12 cellular contexts compared by ENCODE assay signal in genomic region chr1:227759345-227760300, GRCh38. TPM values are rescaled to one million over a fixed set of nuclear protein-coding genes. Genes with fewer than 3 reads are reported as not detected.
DNase-seq lines count a peak whose midpoint lies in the region; ATAC-seq and TF ChIP-seq lines count a peak whose summit lies in the region.
"Had no signal": no experiment of that assay in that cellular context is flagged by ENCODE, and none has a peak within 500 bp of the region (broad histone marks: within the 10 kb centered on the region; RNA-seq: fewer than 3 reads in every experiment).

No MANE protein-coding gene starts in this region.

- H3K9me3 Mint-ChIP-seq in HFFc6 (no peaks in the 10 kb centered on the region), glutamatergic neuron (ENCODE audit: unreplicated experiment) (peaks cover 7% of the 10 kb centered on the region)
- no peaks in the 10 kb centered on the region for H3K9me3 Mint-ChIP-seq in activated T-helper 2 cell treated with anti-CD3 and anti-CD28 coated beads, Interferon-gamma antibody, Interleukin-2, Interleukin-4, amounts not matched to agents 10 μg/mL and 5 μg/mL and 100 μg/mL, durations not matched to agents 14 hours and 24 hours and 36 hours
- H3K9me3 Mint-ChIP-seq: immature natural killer cell; stimulated activated memory B cell treated with anti-CD40 and anti-IgM and Interleukin-4, amounts not matched to agents 10 μg/mL and 1 μg/mL and 100 μg/mL, for 72 hours had no signal

- no peaks in the 10 kb centered on the region for H3K36me3 ChIP-seq in smooth muscle cell (ENCODE audit: low read depth)

- peak overlapping the region; percentile 32 for H3K4me2 ChIP-seq in smooth muscle cell

- WGBS in smooth muscle cell (ENCODE audit: low lambda C conversion rate): 48% methylated on average over 15 of the region's 15 CpGs

- peaks cover 63% of the 10 kb centered on the region for H3K4me1 Mint-ChIP-seq in HFFc6 (ENCODE audit: low read depth)
- H3K4me1 Mint-ChIP-seq in glutamatergic neuron (ENCODE audit: low read depth, unreplicated experiment): peaks cover 25% of the 10 kb centered on the region
- H3K4me1 Mint-ChIP-seq in activated T-helper 2 cell treated with anti-CD3 and anti-CD28 coated beads, Interferon-gamma antibody, Interleukin-2, Interleukin-4, amounts not matched to agents 10 μg/mL and 5 μg/mL and 100 μg/mL, durations not matched to agents 14 hours and 24 hours and 36 hours (ENCODE audit: low read depth): peaks cover 57% of the 10 kb centered on the region

- H3K79me2 ChIP-seq in smooth muscle cell (ENCODE audit: low read depth): peaks cover 18% of the 10 kb centered on the region

- H4K20me1 ChIP-seq in smooth muscle cell (ENCODE audit: low read depth): peaks cover 97% of the 10 kb centered on the region

- peak overlapping the region; percentile 84 for H3K27ac Mint-ChIP-seq in HFFc6
- H3K27ac Mint-ChIP-seq in glutamatergic neuron (ENCODE audit: unreplicated experiment): peak overlapping the region; percentile 77
- no peak overlapping the region for H3K27ac Mint-ChIP-seq in activated T-helper 2 cell treated with anti-CD3 and anti-CD28 coated beads, Interferon-gamma antibody, Interleukin-2, Interleukin-4, amounts not matched to agents 10 μg/mL and 5 μg/mL and 100 μg/mL, durations not matched to agents 14 hours and 24 hours and 36 hours

- H3K4me1 ChIP-seq in smooth muscle cell (ENCODE audit: low read depth): peaks cover 4% of the 10 kb centered on the region

- H3K27me3 ChIP-seq in smooth muscle cell (ENCODE audit: low read depth): no peaks in the 10 kb centered on the region

- H3K27me3 Mint-ChIP-seq in HFFc6 (ENCODE audit: insufficient read depth) (no peaks in the 10 kb centered on the region), glutamatergic neuron (ENCODE audit: unreplicated experiment) (peaks cover 3% of the 10 kb centered on the region)
- no peaks in the 10 kb centered on the region for H3K27me3 Mint-ChIP-seq in activated T-helper 2 cell treated with anti-CD3 and anti-CD28 coated beads, Interferon-gamma antibody, Interleukin-2, Interleukin-4, amounts not matched to agents 10 μg/mL and 5 μg/mL and 100 μg/mL, durations not matched to agents 14 hours and 24 hours and 36 hours (ENCODE audit: low read depth)
- H3K27me3 Mint-ChIP-seq: stimulated activated memory B cell treated with anti-CD40 and anti-IgM and Interleukin-4, amounts not matched to agents 10 μg/mL and 1 μg/mL and 100 μg/mL, for 72 hours had no signal

- intact Hi-C loops in activated T-helper 2 cell treated with anti-CD3 and anti-CD28 coated beads, Interferon-gamma antibody, Interleukin-2, Interleukin-4, amounts not matched to agents 10 μg/mL and 5 μg/mL and 100 μg/mL, durations not matched to agents 14 hours and 24 hours and 36 hours (cut with micrococcal nuclease): loop anchor here (10.0 kb wide), 1 partner anchor 325 kb away; the partner anchor contains the start of gene ARF1

- no peaks in the 10 kb centered on the region for H3K9me3 ChIP-seq in smooth muscle cell (replicated peaks; ENCODE audit: low read depth)

- H3K36me3 Mint-ChIP-seq in HFFc6 (ENCODE audit: low read depth): peaks cover 20% of the 10 kb centered on the region
- H3K36me3 Mint-ChIP-seq in glutamatergic neuron (ENCODE audit: unreplicated experiment): no peaks in the 10 kb centered on the region
- H3K36me3 Mint-ChIP-seq in activated T-helper 2 cell treated with anti-CD3 and anti-CD28 coated beads, Interferon-gamma antibody, Interleukin-2, Interleukin-4, amounts not matched to agents 10 μg/mL and 5 μg/mL and 100 μg/mL, durations not matched to agents 14 hours and 24 hours and 36 hours (ENCODE audit: low read depth): peaks cover 52% of the 10 kb centered on the region

- peak overlapping the region; percentile 32 for H3K4me3 Mint-ChIP-seq in HFFc6
- H3K4me3 Mint-ChIP-seq in glutamatergic neuron (ENCODE audit: unreplicated experiment): no peak overlapping the region
- no peak overlapping the region for H3K4me3 Mint-ChIP-seq in activated T-helper 2 cell treated with anti-CD3 and anti-CD28 coated beads, Interferon-gamma antibody, Interleukin-2, Interleukin-4, amounts not matched to agents 10 μg/mL and 5 μg/mL and 100 μg/mL, durations not matched to agents 14 hours and 24 hours and 36 hours (ENCODE audit: low read depth)
- H3K4me3 Mint-ChIP-seq: immature natural killer cell; stimulated activated memory B cell treated with anti-CD40 and anti-IgM and Interleukin-4, amounts not matched to agents 10 μg/mL and 1 μg/mL and 100 μg/mL, for 72 hours had no signal

- H2AFZ ChIP-seq in smooth muscle cell (ENCODE audit: low read depth): no peak overlapping the region

- H3K9ac ChIP-seq in smooth muscle cell (ENCODE audit: low read depth): peak overlapping the region; percentile 67

- peak; percentile 97 for DNase-seq in HFFc6
- peak; percentile 13 for DNase-seq in SW480 (ENCODE audit: low spot score)
- DNase-seq in glutamatergic neuron: no peak
- peak; percentile 5 for DNase-seq in smooth muscle cell (lab: John Stamatoyannopoulos, UW; ENCODE audit: unreplicated experiment)
- DNase-seq in nucleus accumbens (lab: John Stamatoyannopoulos, UW): no peak
- DNase-seq in NCI-H748 (lab: John Stamatoyannopoulos, UW; ENCODE audit: unreplicated experiment): no peak
- no peak for DNase-seq in activated T-helper 2 cell treated with anti-CD3 and anti-CD28 coated beads, Interferon-gamma antibody, Interleukin-2, Interleukin-4, amounts not matched to agents 10 μg/mL and 5 μg/mL and 100 μg/mL, durations not matched to agents 14 hours and 24 hours and 36 hours (ENCODE audit: low spot score)
- DNase-seq: activated CD8-positive, alpha-beta memory T cell treated with anti-CD3 and anti-CD28 coated beads, Interleukin-2, amount 50 U/mL, for 48 hours; immature natural killer cell; NCI-H1092 had no signal

- H3K27ac ChIP-seq in smooth muscle cell (ENCODE audit: low read depth): peak overlapping the region; percentile 86

- no peak for ATAC-seq in HG02763 (IDR thresholded peaks at IDR 0.05; ENCODE audit: unreplicated experiment)
- ATAC-seq: stimulated activated memory B cell treated with anti-CD40 and anti-IgM and Interleukin-4, amounts not matched to agents 10 μg/mL and 1 μg/mL and 100 μg/mL, for 72 hours had no signal

- TF ChIP-seq CTCF in HFFc6 (IDR thresholded peaks at IDR 0.05): no peak
- TF ChIP-seq CTCF in glutamatergic neuron (IDR thresholded peaks at IDR 0.05; ENCODE audit: partially characterized antibody, unreplicated experiment): no peak
- TF ChIP-seq CTCF in smooth muscle cell (IDR thresholded peaks at IDR 0.05; ENCODE audit: borderline replicate concordance, insufficient read depth, poor library complexity, severe bottlenecking): no peak

- H3F3A ChIP-seq in smooth muscle cell (ENCODE audit: low read depth): peaks cover 15% of the 10 kb centered on the region

- no peak overlapping the region for H3K4me3 ChIP-seq in smooth muscle cell

RNA-seq across cellular contexts. Expression of gene SNAP47, which starts 24.4 kb away (rescaled TPM):
- 10 to 100 TPM; 27.0 to 31.2 (median 30.4) TPM for total RNA-seq in HFFc6 (2021; fragmentation: NEBNext Ultra II Directional; extraction: Animal tissue kit (Norgen Biotek cat#: 25700))
- total RNA-seq in glutamatergic neuron (ENCODE audit: unreplicated experiment) (34.0 TPM), smooth muscle cell (26.2 and 27.6 TPM in 2 replicates)
- polyA plus RNA-seq in smooth muscle cell: 35.6 and 42.4 TPM in 2 replicates
- 28.4 and 29.3 TPM in 2 replicates for total RNA-seq in activated T-helper 2 cell treated with anti-CD3 and anti-CD28 coated beads, Interferon-gamma antibody, Interleukin-2, Interleukin-4, amounts not matched to agents 10 μg/mL and 5 μg/mL and 100 μg/mL, durations not matched to agents 14 hours and 24 hours and 36 hours

RNA-seq across cellular contexts. Expression of gene JMJD4, which starts 24.5 kb away (rescaled TPM):
- total RNA-seq in HFFc6 (2021; fragmentation: NEBNext Ultra II Directional; extraction: Animal tissue kit (Norgen Biotek cat#: 25700)): 10 to 100 TPM; 20.2 to 23.1 (median 21.5) TPM
- total RNA-seq in glutamatergic neuron (ENCODE audit: unreplicated experiment): 26.6 TPM
- total RNA-seq in smooth muscle cell: 8.5 and 9.0 TPM in 2 replicates
- 19.5 and 22.4 TPM in 2 replicates for polyA plus RNA-seq in smooth muscle cell
- 26.6 and 27.5 TPM in 2 replicates for total RNA-seq in activated T-helper 2 cell treated with anti-CD3 and anti-CD28 coated beads, Interferon-gamma antibody, Interleukin-2, Interleukin-4, amounts not matched to agents 10 μg/mL and 5 μg/mL and 100 μg/mL, durations not matched to agents 14 hours and 24 hours and 36 hours

RNA-seq across cellular contexts. Expression of gene PRSS38, which starts 55.9 kb away (rescaled TPM):
- total RNA-seq in HFFc6 (2021; fragmentation: NEBNext Ultra II Directional; extraction: Animal tissue kit (Norgen Biotek cat#: 25700)): not detected
- total RNA-seq in glutamatergic neuron (ENCODE audit: unreplicated experiment): not detected
- total RNA-seq in smooth muscle cell: not detected in 2 replicates
- not detected in 2 replicates for polyA plus RNA-seq in smooth muscle cell
- not detected in 2 replicates for total RNA-seq in activated T-helper 2 cell treated with anti-CD3 and anti-CD28 coated beads, Interferon-gamma antibody, Interleukin-2, Interleukin-4, amounts not matched to agents 10 μg/mL and 5 μg/mL and 100 μg/mL, durations not matched to agents 14 hours and 24 hours and 36 hours
- polyA plus RNA-seq: immature natural killer cell had no signal

Comparison
In these comparisons a context has a peak if more than half of its experiments do, and no peak if none do; other contexts are left out.
1. DNase-seq: peak in HFFc6 (single experiment), SW480 (single experiment) and smooth muscle cell (single experiment); none in glutamatergic neuron (single experiment), nucleus accumbens (0 of 56), NCI-H748 (single experiment) and activated T-helper 2 cell treated with anti-CD3 and anti-CD28 coated beads, Interferon-gamma antibody, Interleukin-2, Interleukin-4, amounts not matched to agents 10 μg/mL and 5 μg/mL and 100 μg/mL, durations not matched to agents 14 hours and 24 hours and 36 hours (single experiment).